Comparison of ENCODE assay signal across 8 cellular contexts in the genomic region with DNA sequence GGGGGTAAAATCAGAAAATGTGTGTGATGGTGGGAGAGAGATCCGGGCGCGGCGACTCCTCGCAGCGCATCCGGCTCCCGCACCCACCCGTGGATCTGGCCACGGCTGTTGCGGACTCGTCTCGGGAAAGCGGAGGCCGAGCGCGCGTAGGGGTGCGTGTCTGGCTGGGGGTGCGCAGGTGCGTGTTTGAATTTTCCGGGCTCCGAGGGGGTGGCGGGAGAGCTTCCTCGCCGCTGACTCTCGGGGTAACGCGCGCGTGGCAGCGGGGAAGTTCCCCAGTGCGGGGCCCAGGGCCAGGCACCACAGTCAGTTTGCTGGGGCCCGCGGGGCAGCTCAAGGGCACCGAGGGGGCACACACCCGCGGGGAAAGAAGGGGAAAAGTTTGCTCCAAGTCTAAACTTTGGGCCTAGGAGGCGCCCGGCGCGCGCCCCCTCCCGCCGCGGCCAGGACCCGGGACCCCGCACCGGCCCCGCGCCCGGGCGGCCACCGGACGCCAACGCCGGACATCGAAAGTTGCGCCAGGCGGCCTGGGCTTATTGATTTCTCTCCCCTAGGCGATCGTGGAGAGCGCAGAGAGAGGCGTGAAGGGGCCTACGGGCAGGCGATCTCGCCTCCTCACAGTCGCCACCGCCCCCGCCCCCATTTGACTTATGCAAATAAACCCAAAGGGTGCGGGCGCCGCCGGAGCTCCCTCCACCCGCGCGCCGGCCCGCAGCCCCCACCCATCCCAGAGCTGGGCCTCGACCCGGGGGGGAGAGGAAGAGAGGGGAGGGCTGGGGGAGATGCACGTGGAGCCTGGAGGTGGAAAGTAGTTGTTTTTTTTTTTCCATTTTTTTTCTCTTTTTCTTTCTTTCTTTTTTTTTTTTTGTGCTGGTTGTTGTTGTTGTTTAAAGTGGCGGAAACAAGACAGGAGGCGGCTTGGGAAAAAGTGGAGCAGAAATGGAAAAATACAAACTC. TPM values are rescaled to one million over a fixed set of nuclear protein-coding genes. Genes with fewer than 3 reads are reported as not detected.
DNase-seq lines count a peak whose midpoint lies in the region; ATAC-seq and TF ChIP-seq lines count a peak whose summit lies in the region.

No MANE protein-coding gene starts in this region.

- no peaks in the 10 kb centered on the region for H3K36me3 ChIP-seq in Loucy (ENCODE audit: insufficient read depth, low read length)

- H3K4me1 ChIP-seq in Loucy (ENCODE audit: insufficient read depth, low read length, poor library complexity, severe bottlenecking) = peaks cover 56% of the 10 kb centered on the region

- TF ChIP-seq CTCF in GM12864 (IDR thresholded peaks at IDR 0.05; ENCODE audit: low read depth, low read length, missing control alignments) (no peak), Loucy (conservative IDR thresholded peaks at IDR 0.05; ENCODE audit: low read length) (no peak), chondrocyte (IDR thresholded peaks at IDR 0.05) (peak; percentile 18)

- H3K36me3 Mint-ChIP-seq in chondrocyte (ENCODE audit: low read depth) = peaks cover 6% of the 10 kb centered on the region

- no peak for DNase-seq in GM12864 (ENCODE audit: low read depth)
- DNase-seq in activated CD4-positive, CD25-positive, alpha-beta regulatory T cell treated with anti-CD3 and anti-CD28 coated beads, Interleukin-2, amount 50 U/mL, for 72 hours = peak; percentile 74
- peak; percentile 91 for DNase-seq in chondrocyte (ENCODE audit: low spot score)
- peak; percentile 77 for DNase-seq in left lobe of liver (ENCODE audit: low spot score)
- peak; percentile 83 to 85 for DNase-seq in stimulated activated CD4-positive, alpha-beta T cell treated with anti-CD3 and anti-CD28 coated beads, Interleukin-2, amount 100 ng/mL, for 24 hours

- H3K27ac Mint-ChIP-seq in chondrocyte (ENCODE audit: unreplicated experiment) = peak overlapping the region; percentile 99

- H3K79me2 ChIP-seq in Loucy (ENCODE audit: insufficient read depth, low read length) = peaks cover 57% of the 10 kb centered on the region

- no peaks in the 10 kb centered on the region for H3K9me3 ChIP-seq in Loucy (ENCODE audit: insufficient read depth, low read depth, low read length)

- ATAC-seq in left lobe of liver (peak; percentile 39), GM18517 (IDR thresholded peaks at IDR 0.05; ENCODE audit: unreplicated experiment) (no peak), HG02840 (IDR thresholded peaks at IDR 0.05; ENCODE audit: low FRiP score, unreplicated experiment) (no peak)

- peaks cover 22% of the 10 kb centered on the region for H3F3A ChIP-seq in Loucy (ENCODE audit: low read depth)

- peak overlapping the region; percentile 84 for H2AFZ ChIP-seq in Loucy (ENCODE audit: low read length)

- H3K27me3 ChIP-seq in Loucy (ENCODE audit: insufficient read depth, low read length, poor library complexity, severe bottlenecking) = no peaks in the 10 kb centered on the region

- peak overlapping the region; percentile 60 for H3K4me3 ChIP-seq in GM12864 (ENCODE audit: low read depth, low read length)
- H3K4me3 ChIP-seq in Loucy (ENCODE audit: low read length, poor library complexity, severe bottlenecking) = peak overlapping the region; percentile 94

- H3K4me3 Mint-ChIP-seq in chondrocyte (ENCODE audit: unreplicated experiment) = peak overlapping the region; percentile 84

- no peaks in the 10 kb centered on the region for H3K9me2 ChIP-seq in Loucy (replicated peaks; ENCODE audit: low read depth, low read length)

- H3K4me2 ChIP-seq in Loucy (ENCODE audit: low read depth, low read length, poor library complexity, severe bottlenecking) = peak overlapping the region; percentile 98

- H3K4me1 Mint-ChIP-seq in chondrocyte (ENCODE audit: low read depth) = peaks cover 58% of the 10 kb centered on the region

- H4K20me1 ChIP-seq in Loucy (ENCODE audit: insufficient read depth, low read length, poor library complexity, severe bottlenecking) = peaks cover 24% of the 10 kb centered on the region

- no peaks in the 10 kb centered on the region for H3K27me3 Mint-ChIP-seq in chondrocyte (ENCODE audit: low read depth)

- no peaks in the 10 kb centered on the region for H3K9me3 Mint-ChIP-seq in chondrocyte (ENCODE audit: low read depth)

- H3K9ac ChIP-seq in Loucy (ENCODE audit: low read depth, low read length, poor library complexity, severe bottlenecking) = peak overlapping the region; percentile 98

RNA-seq across cellular contexts. Expression of a gene that starts 0.6 kb away (rescaled TPM):
- total RNA-seq in chondrocyte = 206 to 249 TPM (median 220 TPM) in 3 replicates
- 26.1 TPM for total RNA-seq in left lobe of liver
